In the genomic region with DNA sequence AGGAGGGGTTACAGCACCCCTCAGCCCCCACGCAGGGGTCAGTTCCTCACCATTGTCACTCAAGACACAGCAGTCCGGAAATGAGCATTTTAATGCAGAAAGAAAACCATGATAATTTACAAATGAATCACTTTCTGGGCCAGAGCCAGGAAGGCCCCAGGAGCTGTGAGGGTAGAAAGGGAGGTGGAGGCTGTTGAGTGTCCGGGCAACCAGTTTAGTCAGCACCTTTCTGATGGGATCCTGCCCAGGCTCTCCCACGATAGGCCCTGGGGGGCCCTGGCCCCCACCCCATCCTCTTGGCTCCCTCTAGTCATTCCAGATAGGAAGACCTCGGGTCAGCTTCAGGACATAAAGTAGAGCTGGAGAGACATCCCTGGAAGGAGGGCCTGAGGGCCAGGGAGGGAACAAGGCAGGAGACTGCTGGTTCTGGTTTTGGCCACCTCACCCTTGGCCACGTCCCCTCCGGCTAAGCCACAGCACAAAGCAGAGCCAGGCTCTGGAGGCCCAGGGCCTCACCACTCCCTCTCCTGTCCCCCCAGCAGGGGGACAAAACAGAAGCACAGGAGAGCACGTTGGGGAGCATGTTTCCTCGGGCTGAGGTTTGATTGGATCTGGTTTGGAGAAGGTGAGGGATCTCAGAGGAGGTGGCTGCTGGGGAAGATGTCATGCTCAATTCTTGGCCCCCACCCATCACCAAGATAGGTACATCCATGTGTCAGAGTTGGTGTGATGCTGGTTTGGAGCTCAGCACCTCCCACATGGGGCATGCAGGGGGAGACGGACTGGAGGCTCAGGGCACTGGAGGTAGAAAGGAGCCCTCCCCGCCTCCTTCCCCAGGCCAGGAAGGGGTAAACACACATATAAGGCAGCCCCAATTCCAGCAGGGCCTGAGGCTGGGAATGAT, we compare ENCODE assay signal across 8 cellular contexts. TPM values are rescaled to one million over a fixed set of nuclear protein-coding genes. Genes with fewer than 3 reads are reported as not detected.
DNase-seq lines count a peak whose midpoint lies in the region; ATAC-seq, FAIRE-seq and TF ChIP-seq lines count a peak whose summit lies in the region.

No MANE protein-coding gene starts in this region.

- WGBS in right lobe of liver (ENCODE audit: insufficient coverage, low coverage, low lambda C conversion rate, missing lambda C conversion rate) = 19% methylated on average over 8 of the region's 11 CpGs

- no peaks in the 10 kb centered on the region for H3K27me3 Mint-ChIP-seq in MCF 10A (ENCODE audit: insufficient read depth, unreplicated experiment)

- peaks cover 48% of the 10 kb centered on the region for H3K36me3 Mint-ChIP-seq in MCF 10A (ENCODE audit: insufficient read depth, unreplicated experiment)

- H3K36me3 ChIP-seq in right lobe of liver = peaks cover 0 to 30% (median 13%) of the 10 kb centered on the region in 4 donors

- in situ Hi-C loops in ACHN (cut with HindIII; ENCODE audit: low pct_ligation_motif_present, low pct_unique_long_range_greater_than_20kb, low sequenced_read_pairs) = loop anchor here (25.0 kb wide), 1 partner anchor 269 kb away; a partner anchor contains a TSS

- intact Hi-C loops in MCF 10A (cut with micrococcal nuclease) (no loop called here), right lobe of liver (cut with DNase I) (no loop called here)

- H3K4me3 Mint-ChIP-seq in MCF 10A (ENCODE audit: unreplicated experiment) = peak overlapping the region; percentile 27

- POLR2A ChIA-PET in MCF 10A (lab: Yijun Ruan, JAX) = interaction anchor here (0.8 to 8.3 kb wide), 15 partner anchors 12 to 269 kb away, joined by 3 to 174 read pairs (median 4); a partner anchor contains a TSS

- TF ChIP-seq CTCF in MCF 10A (IDR thresholded peaks at IDR 0.05; ENCODE audit: unreplicated experiment) = no peak
- peak in 1 of 4 donors; percentile 11 for TF ChIP-seq CTCF in right lobe of liver (IDR thresholded peaks at IDR 0.05)

- H3K27me3 ChIP-seq in right lobe of liver = no peaks in the 10 kb centered on the region

- peak overlapping the region; percentile 93 for H3K27ac Mint-ChIP-seq in MCF 10A (ENCODE audit: low read depth, unreplicated experiment)

- ATAC-seq in right lobe of liver = peak in 2 of 4 donors; percentile 7 to 10
- no peak for ATAC-seq in GM19463 (IDR thresholded peaks at IDR 0.05; ENCODE audit: unreplicated experiment)

- H3K9me3 ChIP-seq in right lobe of liver = no peaks in the 10 kb centered on the region

- peak; percentile 75 for FAIRE-seq in HTR-8/SVneo (lab: Jason Lieb, UNC)

- BruUV-seq in MCF 10A (replicated peaks; lab: Mats Ljungman, UMichigan) = no TSS peak

- no peak for TF ChIP-seq POLR2A in right lobe of liver (IDR thresholded peaks at IDR 0.05)

- H3K27ac ChIP-seq in right lobe of liver = peak overlapping the region; percentile 63 to 83 (median 68)

- H3K4me1 Mint-ChIP-seq in MCF 10A (ENCODE audit: insufficient read depth, unreplicated experiment) = peaks cover 58% of the 10 kb centered on the region

- no peaks in the 10 kb centered on the region for H3K9me3 Mint-ChIP-seq in MCF 10A (ENCODE audit: unreplicated experiment)

- no peak overlapping the region for H3K4me3 ChIP-seq in right lobe of liver

- CTCF ChIA-PET in MCF 10A (lab: Yijun Ruan, JAX) = interaction anchor here (0.6 to 16.6 kb wide), 13 partner anchors 8 to 280 kb away, joined by 3 to 452 read pairs (median 10); a partner anchor contains a TSS

- DNase-seq in ACHN = peak; percentile 83
- DNase-seq in HTR-8/SVneo (ENCODE audit: insufficient read length, low spot score) = peak; percentile 87
- peak; percentile 99 for DNase-seq in MCF 10A (ENCODE audit: unreplicated experiment)
- DNase-seq in right lobe of liver = peak in 2 of 3 donors; percentile 49 to 65
- DNase-seq in SKM-1 treated with dmso at 0.1 percent for 144 hours (lab: John Stamatoyannopoulos, UW; ENCODE audit: unreplicated experiment) = no peak
- DNase-seq in iPS-NIHi11 (ENCODE audit: low spot score) = no peak
- DNase-seq in stimulated activated CD4-positive, alpha-beta T cell treated with anti-CD3 and anti-CD28 coated beads, Interleukin-4, amount 100 ng/mL, for 4 hours = no peak

- peaks cover 0 to 63% (median 31%) of the 10 kb centered on the region in 4 donors for H3K4me1 ChIP-seq in right lobe of liver

RNA-seq across cellular contexts. Expression of a gene that starts 20.6 kb away (rescaled TPM):
- total RNA-seq in MCF 10A (2022) (6.7 and 9.5 TPM in 2 replicates), right lobe of liver (100 to 1,000 TPM in 3 of 6 experiments, 10 to 100 TPM in 3; 30.9 to 231 (median 98.9) TPM)

RNA-seq across cellular contexts. Expression of a gene that starts 34.9 kb away (rescaled TPM):
- total RNA-seq in MCF 10A (2022) = not detected in 2 replicates
- under 1 TPM in 5 of 6 experiments, not detected in 1; 0.25 to 0.44 (median 0.27) TPM for total RNA-seq in right lobe of liver

RNA-seq across cellular contexts. Expression of a gene that starts 58.3 kb away (rescaled TPM):
- 23.7 and 32.8 TPM in 2 replicates for total RNA-seq in MCF 10A (2022)
- total RNA-seq in right lobe of liver = 10 to 100 TPM; 12.5 to 29.1 (median 17.1) TPM

Comparison
In these comparisons a context has a peak if more than half of its experiments do, and no peak if none do; other contexts are left out.
1. DNase-seq: peak in ACHN (single experiment), HTR-8/SVneo (single experiment), MCF 10A (single experiment) and right lobe of liver (2 of 3); none in SKM-1 treated with dmso at 0.1 percent for 144 hours (single experiment), iPS-NIHi11 (single experiment) and stimulated activated CD4-positive, alpha-beta T cell treated with anti-CD3 and anti-CD28 coated beads, Interleukin-4, amount 100 ng/mL, for 4 hours (0 of 2).